In the genomic region with DNA sequence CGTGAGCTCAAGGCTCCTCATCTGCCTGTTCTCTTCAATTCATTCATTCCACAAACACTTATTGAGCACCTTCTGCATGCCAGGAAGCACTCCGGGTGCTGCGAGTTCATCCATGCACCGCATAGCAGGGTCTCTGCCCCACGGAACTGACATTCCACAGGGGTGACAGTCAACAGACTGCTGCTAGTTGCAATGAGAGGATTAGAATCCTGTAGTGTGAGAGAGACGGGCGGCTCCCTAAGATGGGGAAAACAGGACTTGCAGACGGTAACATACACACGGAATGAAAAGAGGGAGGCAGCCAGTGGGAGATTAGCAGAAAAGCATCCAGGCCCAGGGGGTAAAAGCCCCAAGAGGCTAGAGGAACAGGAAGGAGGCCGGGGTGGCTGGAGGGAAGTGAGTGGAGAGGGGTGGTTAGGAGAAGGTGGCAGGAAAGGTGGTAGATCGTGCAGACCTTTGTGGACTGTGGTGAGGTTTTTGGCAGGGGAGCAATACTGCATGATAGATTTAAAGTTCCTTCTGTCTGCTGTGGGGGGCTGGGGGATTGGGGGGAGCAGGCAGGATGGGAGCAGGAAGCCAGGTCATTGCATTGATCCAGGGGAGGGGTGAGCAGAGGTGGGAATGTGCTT, we compare ENCODE assay signal across 14 cellular contexts. TPM values are rescaled to one million over a fixed set of nuclear protein-coding genes. Genes with fewer than 3 reads are reported as not detected.
DNase-seq lines count a peak whose midpoint lies in the region; ATAC-seq and TF ChIP-seq lines count a peak whose summit lies in the region.
"Had no signal": no experiment of that assay in that cellular context is flagged by ENCODE, and none has a peak within 500 bp of the region (broad histone marks: within the 10 kb centered on the region; RNA-seq: fewer than 3 reads in every experiment).

No MANE protein-coding gene starts in this region.

- peaks cover 59% of the 10 kb centered on the region for H3K4me1 Mint-ChIP-seq in activated T-cell treated with anti-CD3 and anti-CD28 coated beads, Interleukin-2, amount 50 U/mL, for 72 hours (ENCODE audit: low read depth)
- H3K4me1 Mint-ChIP-seq in effector memory CD8-positive, alpha-beta T cell (ENCODE audit: low read depth in 2 of 2): peaks cover 34 to 38% of the 10 kb centered on the region in 2 donors
- H3K4me1 Mint-ChIP-seq in type B pancreatic cell (ENCODE audit: unreplicated experiment): peaks cover 18% of the 10 kb centered on the region

- TF ChIP-seq CTCF in type B pancreatic cell (conservative IDR thresholded peaks at IDR 0.05): no peak

- H3K27me3 Mint-ChIP-seq in activated T-cell treated with anti-CD3 and anti-CD28 coated beads, Interleukin-2, amount 50 U/mL, for 72 hours (ENCODE audit: low read depth): peaks cover 15% of the 10 kb centered on the region
- peaks cover 48 to 86% of the 10 kb centered on the region in 2 donors for H3K27me3 Mint-ChIP-seq in effector memory CD8-positive, alpha-beta T cell
- peaks cover 39% of the 10 kb centered on the region for H3K27me3 Mint-ChIP-seq in type B pancreatic cell

- no peak overlapping the region for H3K27ac Mint-ChIP-seq in activated T-cell treated with anti-CD3 and anti-CD28 coated beads, Interleukin-2, amount 50 U/mL, for 72 hours
- peak overlapping the region in 1 of 2 donors; percentile 16 for H3K27ac Mint-ChIP-seq in effector memory CD8-positive, alpha-beta T cell
- H3K27ac Mint-ChIP-seq in type B pancreatic cell: peak overlapping the region; percentile 57

- DNase-seq in activated T-cell treated with anti-CD3 and anti-CD28 coated beads, Interleukin-2, amount 50 U/mL, for 72 hours: no peak
- DNase-seq in activated T-cell treated with anti-CD3 and anti-CD28 coated beads, Interleukin-2, amount 50 U/mL, for 1 hour: no peak
- DNase-seq in KG1 (lab: John Stamatoyannopoulos, UW) (peak; percentile 17), type B pancreatic cell (ENCODE audit: extremely low spot score, unreplicated experiment) (no peak), NCI-H146 treated with DMSO at 0.1 percent for 48 hours (lab: John Stamatoyannopoulos, UW; ENCODE audit: unreplicated experiment) (no peak), HK-2 (ENCODE audit: unreplicated experiment) (no peak)
- no peak for DNase-seq in effector memory CD8-positive, alpha-beta T cell
- DNase-seq: MV-4-11, pancreas, spleen had no signal

- no peak for ATAC-seq in activated T-cell treated with anti-CD3 and anti-CD28 coated beads, Interleukin-2, amount 50 U/mL, for 72 hours (replicated peaks in 1 of 2)
- ATAC-seq in effector memory CD8-positive, alpha-beta T cell (replicated peaks): peak; percentile 26
- no peak for ATAC-seq in HG02610 (IDR thresholded peaks at IDR 0.05; ENCODE audit: unreplicated experiment)
- ATAC-seq: activated naive CD4-positive, alpha-beta T cell treated with anti-CD3 and anti-CD28 coated beads, Interleukin-2, amount 50 U/mL, for 72 hours; pancreas; Right ventricle myocardium inferior had no signal

- H3K36me3 Mint-ChIP-seq in activated T-cell treated with anti-CD3 and anti-CD28 coated beads, Interleukin-2, amount 50 U/mL, for 72 hours (ENCODE audit: insufficient read depth in 2 of 2): peaks cover 17% of the 10 kb centered on the region in 2 donors
- H3K36me3 Mint-ChIP-seq in effector memory CD8-positive, alpha-beta T cell (ENCODE audit: insufficient read depth): peaks cover 6% of the 10 kb centered on the region
- no peaks in the 10 kb centered on the region for H3K36me3 Mint-ChIP-seq in type B pancreatic cell

- peak overlapping the region; percentile 44 to 83 for H3K4me3 Mint-ChIP-seq in activated T-cell treated with anti-CD3 and anti-CD28 coated beads, Interleukin-2, amount 50 U/mL, for 72 hours
- peak overlapping the region; percentile 33 to 44 for H3K4me3 Mint-ChIP-seq in effector memory CD8-positive, alpha-beta T cell
- no peak overlapping the region for H3K4me3 Mint-ChIP-seq in type B pancreatic cell

- no peaks in the 10 kb centered on the region for H3K9me3 Mint-ChIP-seq in activated T-cell treated with anti-CD3 and anti-CD28 coated beads, Interleukin-2, amount 50 U/mL, for 72 hours
- no peaks in the 10 kb centered on the region for H3K9me3 Mint-ChIP-seq in effector memory CD8-positive, alpha-beta T cell
- H3K9me3 Mint-ChIP-seq in type B pancreatic cell: no peaks in the 10 kb centered on the region
- H3K9me3 Mint-ChIP-seq: activated naive CD4-positive, alpha-beta T cell treated with anti-CD3 and anti-CD28 coated beads, Interleukin-2, amount 50 U/mL, for 72 hours had no signal

RNA-seq across cellular contexts. Expression of a gene that starts 6.6 kb away (rescaled TPM):
- total RNA-seq in activated T-cell treated with anti-CD3 and anti-CD28 coated beads, Interleukin-2, amount 50 U/mL, for 72 hours: 10 to 100 TPM; 39.5 to 63.5 TPM
- 0.07 and 0.14 TPM in 2 replicates for total RNA-seq in type B pancreatic cell (ENCODE audit: low replicate concordance)
- total RNA-seq: HT-29 had no signal

RNA-seq across cellular contexts. Expression of a gene that starts 50.4 kb away (rescaled TPM):
- total RNA-seq in activated T-cell treated with anti-CD3 and anti-CD28 coated beads, Interleukin-2, amount 50 U/mL, for 72 hours: 10 to 100 TPM; 67.3 to 80.3 TPM
- 24.0 and 37.6 TPM in 2 replicates for total RNA-seq in type B pancreatic cell (ENCODE audit: low replicate concordance)

Comparison
In these comparisons a context has a peak if more than half of its experiments do, and no peak if none do; other contexts are left out.
1. RNA of a gene that starts 6.6 kb away (total RNA-seq): 39.5 to 63.5 TPM in activated T-cell treated with anti-CD3 and anti-CD28 coated beads, Interleukin-2, amount 50 U/mL, for 72 hours; 0.07 to 0.14 TPM in type B pancreatic cell; every median in the first group is over 10 times any median in the second.